In genomic region chr3:170528731-170529130, GRCh38 we compare ENCODE assay signal across 22 cellular contexts. TPM values are rescaled to one million over a fixed set of nuclear protein-coding genes. Genes with fewer than 3 reads are reported as not detected.
"Had no signal": no experiment of that assay in that cellular context is flagged by ENCODE, and none has a peak within 500 bp of the region (broad histone marks: within the 10 kb centered on the region; RNA-seq: fewer than 3 reads in every experiment).

No MANE protein-coding gene starts in this region.

- DNase-seq: activated CD4-positive, alpha-beta T cell treated with anti-CD3 and anti-CD28 coated beads, Interleukin-2, amount 10 ng/mL, durations not matched to agents 7 days and 5 days; activated CD4-positive, CD25-positive, alpha-beta regulatory T cell treated with anti-CD3 and anti-CD28 coated beads, Interleukin-2, amount 50 U/mL, for 72 hours; activated CD8-positive, alpha-beta T cell treated with anti-CD3 and anti-CD28 coated beads, Interleukin-2, amount 10 ng/mL, durations not matched to agents 7 days and 5 days; activated gamma-delta T cell treated with Interleukin-2 at 50 U/mL for 16 hours; activated T-cell treated with anti-CD3 and anti-CD28 coated beads, Interleukin-2, amount 50 U/mL, for 1 hour; body of pancreas; dermis blood vessel endothelial cell; effector CD8-positive, alpha-beta T cell; foreskin melanocyte; hippocampal formation; kidney glomerular epithelial cell; left lung; natural killer cell; stimulated activated CD4-positive, alpha-beta T cell treated with anti-CD3 and anti-CD28 coated beads, Interleukin-15, amount 100 ng/mL, for 24 hours; stomach; WERI-Rb-1 had no signal

- H3K4me3 ChIP-seq: body of pancreas, cardiac muscle cell, left lung, smooth muscle cell, stomach, suprapubic skin, tibial nerve had no signal

- ATAC-seq: activated CD8-positive, alpha-beta T cell treated with anti-CD3 and anti-CD28 coated beads, Interleukin-2, amount 10 ng/mL, durations not matched to agents 7 days and 5 days; body of pancreas; left lung; natural killer cell; sciatic nerve; stimulated activated memory B cell treated with anti-CD40 and anti-IgM and Interleukin-4, amounts not matched to agents 10 μg/mL and 1 μg/mL and 100 μg/mL, for 72 hours had no signal

RNA-seq across cellular contexts. Expression of gene SLC7A14, which starts 57.1 kb away (rescaled TPM):
- total RNA-seq: activated CD4-positive, alpha-beta T cell treated with anti-CD3 and anti-CD28 coated beads, Interleukin-2, amount 10 ng/mL, durations not matched to agents 7 days and 5 days; activated CD8-positive, alpha-beta T cell treated with anti-CD3 and anti-CD28 coated beads, Interleukin-2, amount 10 ng/mL, durations not matched to agents 7 days and 5 days; cardiac muscle cell; left lung; natural killer cell; smooth muscle cell; suprapubic skin had no signal
